In the genomic region with DNA sequence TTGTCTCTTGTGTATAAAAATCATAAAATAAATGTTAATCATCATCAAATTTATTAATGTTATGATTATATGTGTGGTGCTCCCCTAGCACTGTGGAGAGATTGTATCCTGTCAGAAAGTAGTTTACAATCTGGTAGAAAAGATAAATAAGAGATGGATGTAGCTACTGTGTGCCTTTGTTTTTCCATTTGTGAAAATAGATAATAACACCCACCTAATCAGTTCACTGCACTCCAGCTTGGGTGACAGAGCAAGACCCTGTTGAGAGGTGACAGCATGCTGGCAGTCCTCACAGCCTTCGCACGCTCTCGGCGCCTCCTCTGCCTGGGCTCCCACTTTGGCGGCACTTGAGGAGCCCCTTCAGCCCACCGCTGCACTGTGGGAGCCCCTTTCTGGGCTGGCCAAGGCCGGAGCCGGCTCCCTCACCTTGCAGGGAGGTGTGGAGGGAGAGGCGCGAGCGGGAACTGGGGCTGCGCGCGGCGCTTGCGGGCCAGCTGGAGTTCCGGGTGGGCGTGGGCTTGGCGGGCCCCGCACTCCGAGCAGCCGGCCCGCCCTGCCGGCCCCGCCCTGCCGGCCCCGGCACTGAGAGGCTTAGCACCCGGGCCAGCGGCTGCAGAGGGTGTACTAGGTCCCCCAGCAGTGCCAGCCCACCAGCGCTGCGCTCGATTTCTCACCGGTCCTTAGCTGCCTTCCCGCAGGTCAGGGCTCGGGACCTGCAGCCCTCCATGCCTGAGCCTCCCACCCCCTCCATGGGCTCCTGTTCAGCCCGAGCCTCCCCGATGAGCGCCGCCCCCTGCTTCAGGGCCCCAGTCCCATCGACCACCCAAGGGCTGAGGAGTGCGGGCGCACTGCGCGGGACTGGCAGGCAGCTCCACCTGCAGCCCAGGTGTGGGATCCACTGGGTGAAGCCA, we compare ENCODE assay signal across 1 cellular context.
A peak's percentile ranks its signal among the peaks of the same experiment; 100 is the strongest.
TF ChIP-seq lines count a peak whose summit lies in the region.
"Not testable (repeated sequence)": the region's sequence is repeated elsewhere in the genome, so short reads cannot be mapped to it uniquely, and the experiment has no call there.

No MANE protein-coding gene starts in this region.

TF ChIP-seq in K562, 482 proteins besides CTCF, POLR2A, EP300 and RAD21:
- peak; percentile 72 for TF ChIP-seq L3MBTL2 (IDR thresholded peaks at IDR 0.05)
- TF ChIP-seq NCOR1 (IDR thresholded peaks at IDR 0.05), result peak; percentile 37; the same call in 1 of the 2 replicates
- 0 out of 4 replicates have a peak, but pooled peaks of 1 of the 2 experiments have one; percentile 22 for TF ChIP-seq HDAC1 (IDR thresholded peaks at IDR 0.05)
- 0 out of 2 replicates have a peak, but pooled peaks have one; percentile 37 for TF ChIP-seq STAT5A (IDR thresholded peaks at IDR 0.05; ENCODE audit: borderline replicate concordance, low read length)
- TF ChIP-seq MAZ (CRISPR knock-in tag; conservative IDR thresholded peaks at IDR 0.05 in 1 of 2, IDR thresholded peaks at IDR 0.05 in 1 of 2), result 0 out of 4 replicates have a peak, but pooled peaks of 1 of the 2 experiments have one; percentile 36
- 0 out of 2 replicates have a peak, but pooled peaks have one; percentile 34 for TF ChIP-seq NFIC (IDR thresholded peaks at IDR 0.05)
- peak; percentile 53; the same call in 1 of the 2 replicates for TF ChIP-seq TEAD4 (IDR thresholded peaks at IDR 0.05; ENCODE audit: low read length)
- TF ChIP-seq TEAD4 (CRISPR knock-in tag; IDR thresholded peaks at IDR 0.05; ENCODE audit: borderline replicate concordance); FOXM1 (CRISPR knock-in tag; IDR thresholded peaks at IDR 0.05; ENCODE audit: low read depth): not testable (repeated sequence)
- peak; percentile 33; the same call in 1 of the 2 replicates for TF ChIP-seq CXXC5 (CRISPR knock-in tag; IDR thresholded peaks at IDR 0.05)
- TF ChIP-seq NFE2 (IDR thresholded peaks at IDR 0.05; ENCODE audit: low read depth), result 0 out of 2 replicates have a peak, but pooled peaks have one; percentile 15
- TF ChIP-seq TAL1 (IDR thresholded peaks at IDR 0.05), result peak; percentile 59; the same call in 1 of the 2 replicates
- TF ChIP-seq ARID1B (IDR thresholded peaks at IDR 0.05), result peak; percentile 69
- peak in 1 of 2 experiments; percentile 39; a peak in 1 of 4 replicates for TF ChIP-seq RCOR1 (IDR thresholded peaks at IDR 0.05; ENCODE audit: borderline replicate concordance in 1 of 2, low read depth in 2 of 2, low read length in 2 of 2)
- TF ChIP-seq FOXM1 (IDR thresholded peaks at IDR 0.05; ENCODE audit: low read depth), result peak; percentile 29; the same call in 1 of the 2 replicates
- peak; percentile 26; the same call in 1 of the 2 replicates for TF ChIP-seq DPF2 (IDR thresholded peaks at IDR 0.05)
- TF ChIP-seq TCF3 (CRISPR knock-in tag; IDR thresholded peaks at IDR 0.05), result 0 out of 2 replicates have a peak, but pooled peaks have one; percentile 9
- TF ChIP-seq CBFA2T3 (IDR thresholded peaks at IDR 0.05), result peak; percentile 83
- TF ChIP-seq, protein P1, sequence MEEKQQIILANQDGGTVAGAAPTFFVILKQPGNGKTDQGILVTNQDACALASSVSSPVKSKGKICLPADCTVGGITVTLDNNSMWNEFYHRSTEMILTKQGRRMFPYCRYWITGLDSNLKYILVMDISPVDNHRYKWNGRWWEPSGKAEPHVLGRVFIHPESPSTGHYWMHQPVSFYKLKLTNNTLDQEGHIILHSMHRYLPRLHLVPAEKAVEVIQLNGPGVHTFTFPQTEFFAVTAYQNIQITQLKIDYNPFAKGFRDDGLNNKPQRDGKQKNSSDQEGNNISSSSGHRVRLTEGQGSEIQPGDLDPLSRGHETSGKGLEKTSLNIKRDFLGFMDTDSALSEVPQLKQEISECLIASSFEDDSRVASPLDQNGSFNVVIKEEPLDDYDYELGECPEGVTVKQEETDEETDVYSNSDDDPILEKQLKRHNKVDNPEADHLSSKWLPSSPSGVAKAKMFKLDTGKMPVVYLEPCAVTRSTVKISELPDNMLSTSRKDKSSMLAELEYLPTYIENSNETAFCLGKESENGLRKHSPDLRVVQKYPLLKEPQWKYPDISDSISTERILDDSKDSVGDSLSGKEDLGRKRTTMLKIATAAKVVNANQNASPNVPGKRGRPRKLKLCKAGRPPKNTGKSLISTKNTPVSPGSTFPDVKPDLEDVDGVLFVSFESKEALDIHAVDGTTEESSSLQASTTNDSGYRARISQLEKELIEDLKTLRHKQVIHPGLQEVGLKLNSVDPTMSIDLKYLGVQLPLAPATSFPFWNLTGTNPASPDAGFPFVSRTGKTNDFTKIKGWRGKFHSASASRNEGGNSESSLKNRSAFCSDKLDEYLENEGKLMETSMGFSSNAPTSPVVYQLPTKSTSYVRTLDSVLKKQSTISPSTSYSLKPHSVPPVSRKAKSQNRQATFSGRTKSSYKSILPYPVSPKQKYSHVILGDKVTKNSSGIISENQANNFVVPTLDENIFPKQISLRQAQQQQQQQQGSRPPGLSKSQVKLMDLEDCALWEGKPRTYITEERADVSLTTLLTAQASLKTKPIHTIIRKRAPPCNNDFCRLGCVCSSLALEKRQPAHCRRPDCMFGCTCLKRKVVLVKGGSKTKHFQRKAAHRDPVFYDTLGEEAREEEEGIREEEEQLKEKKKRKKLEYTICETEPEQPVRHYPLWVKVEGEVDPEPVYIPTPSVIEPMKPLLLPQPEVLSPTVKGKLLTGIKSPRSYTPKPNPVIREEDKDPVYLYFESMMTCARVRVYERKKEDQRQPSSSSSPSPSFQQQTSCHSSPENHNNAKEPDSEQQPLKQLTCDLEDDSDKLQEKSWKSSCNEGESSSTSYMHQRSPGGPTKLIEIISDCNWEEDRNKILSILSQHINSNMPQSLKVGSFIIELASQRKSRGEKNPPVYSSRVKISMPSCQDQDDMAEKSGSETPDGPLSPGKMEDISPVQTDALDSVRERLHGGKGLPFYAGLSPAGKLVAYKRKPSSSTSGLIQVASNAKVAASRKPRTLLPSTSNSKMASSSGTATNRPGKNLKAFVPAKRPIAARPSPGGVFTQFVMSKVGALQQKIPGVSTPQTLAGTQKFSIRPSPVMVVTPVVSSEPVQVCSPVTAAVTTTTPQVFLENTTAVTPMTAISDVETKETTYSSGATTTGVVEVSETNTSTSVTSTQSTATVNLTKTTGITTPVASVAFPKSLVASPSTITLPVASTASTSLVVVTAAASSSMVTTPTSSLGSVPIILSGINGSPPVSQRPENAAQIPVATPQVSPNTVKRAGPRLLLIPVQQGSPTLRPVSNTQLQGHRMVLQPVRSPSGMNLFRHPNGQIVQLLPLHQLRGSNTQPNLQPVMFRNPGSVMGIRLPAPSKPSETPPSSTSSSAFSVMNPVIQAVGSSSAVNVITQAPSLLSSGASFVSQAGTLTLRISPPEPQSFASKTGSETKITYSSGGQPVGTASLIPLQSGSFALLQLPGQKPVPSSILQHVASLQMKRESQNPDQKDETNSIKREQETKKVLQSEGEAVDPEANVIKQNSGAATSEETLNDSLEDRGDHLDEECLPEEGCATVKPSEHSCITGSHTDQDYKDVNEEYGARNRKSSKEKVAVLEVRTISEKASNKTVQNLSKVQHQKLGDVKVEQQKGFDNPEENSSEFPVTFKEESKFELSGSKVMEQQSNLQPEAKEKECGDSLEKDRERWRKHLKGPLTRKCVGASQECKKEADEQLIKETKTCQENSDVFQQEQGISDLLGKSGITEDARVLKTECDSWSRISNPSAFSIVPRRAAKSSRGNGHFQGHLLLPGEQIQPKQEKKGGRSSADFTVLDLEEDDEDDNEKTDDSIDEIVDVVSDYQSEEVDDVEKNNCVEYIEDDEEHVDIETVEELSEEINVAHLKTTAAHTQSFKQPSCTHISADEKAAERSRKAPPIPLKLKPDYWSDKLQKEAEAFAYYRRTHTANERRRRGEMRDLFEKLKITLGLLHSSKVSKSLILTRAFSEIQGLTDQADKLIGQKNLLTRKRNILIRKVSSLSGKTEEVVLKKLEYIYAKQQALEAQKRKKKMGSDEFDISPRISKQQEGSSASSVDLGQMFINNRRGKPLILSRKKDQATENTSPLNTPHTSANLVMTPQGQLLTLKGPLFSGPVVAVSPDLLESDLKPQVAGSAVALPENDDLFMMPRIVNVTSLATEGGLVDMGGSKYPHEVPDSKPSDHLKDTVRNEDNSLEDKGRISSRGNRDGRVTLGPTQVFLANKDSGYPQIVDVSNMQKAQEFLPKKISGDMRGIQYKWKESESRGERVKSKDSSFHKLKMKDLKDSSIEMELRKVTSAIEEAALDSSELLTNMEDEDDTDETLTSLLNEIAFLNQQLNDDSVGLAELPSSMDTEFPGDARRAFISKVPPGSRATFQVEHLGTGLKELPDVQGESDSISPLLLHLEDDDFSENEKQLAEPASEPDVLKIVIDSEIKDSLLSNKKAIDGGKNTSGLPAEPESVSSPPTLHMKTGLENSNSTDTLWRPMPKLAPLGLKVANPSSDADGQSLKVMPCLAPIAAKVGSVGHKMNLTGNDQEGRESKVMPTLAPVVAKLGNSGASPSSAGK (IDR thresholded peaks at IDR 0.05), result peak; percentile 66
- peak; percentile 60 to 65; a peak in 3 of 4 replicates for TF ChIP-seq NRF1 (conservative IDR thresholded peaks at IDR 0.05 in 1 of 2, IDR thresholded peaks at IDR 0.05 in 1 of 2)
- TF ChIP-seq CBFA2T2 (conservative IDR thresholded peaks at IDR 0.05), result peak; percentile 64
- TF ChIP-seq KDM1A (IDR thresholded peaks at IDR 0.05), result peak; percentile 81 to 82
- TF ChIP-seq, protein P2, sequence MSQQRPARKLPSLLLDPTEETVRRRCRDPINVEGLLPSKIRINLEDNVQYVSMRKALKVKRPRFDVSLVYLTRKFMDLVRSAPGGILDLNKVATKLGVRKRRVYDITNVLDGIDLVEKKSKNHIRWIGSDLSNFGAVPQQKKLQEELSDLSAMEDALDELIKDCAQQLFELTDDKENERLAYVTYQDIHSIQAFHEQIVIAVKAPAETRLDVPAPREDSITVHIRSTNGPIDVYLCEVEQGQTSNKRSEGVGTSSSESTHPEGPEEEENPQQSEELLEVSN (IDR thresholded peaks at IDR 0.05; ENCODE audit: borderline replicate concordance in 1 of 2, extremely low read depth in 1 of 2, insufficient read depth in 1 of 2, insufficient read length in 1 of 2, low read depth in 1 of 2, low read length in 1 of 2, poor library complexity in 1 of 2, severe bottlenecking in 1 of 2), result peak in 1 of 2 experiments; percentile 15
